Comparison of ENCODE assay signal across 14 cellular contexts in genomic region chr3:34008191-34008590, GRCh38.
A peak's percentile ranks its signal among the peaks of the same experiment; 100 is the strongest.
DNase-seq lines count a peak whose midpoint lies in the region; ATAC-seq and TF ChIP-seq lines count a peak whose summit lies in the region.
"Had no signal": no experiment of that assay in that cellular context is flagged by ENCODE, and none has a peak within 500 bp of the region (broad histone marks: within the 10 kb centered on the region; RNA-seq: fewer than 3 reads in every experiment).

No MANE protein-coding gene starts in this region.

- no peaks in the 10 kb centered on the region for H3K36me3 Mint-ChIP-seq in mesothelial cell of epicardium
- H3K36me3 Mint-ChIP-seq: naive thymus-derived CD4-positive, alpha-beta T cell had no signal

- peaks cover 16% of the 10 kb centered on the region for H3K27me3 Mint-ChIP-seq in mesothelial cell of epicardium (ENCODE audit: low read depth)

- peak overlapping the region; percentile 14; the same call in 1 of the 2 replicates for H3K27ac ChIP-seq in ACC112 (ENCODE audit: low read depth, low read length)
- no peak overlapping the region for H3K27ac ChIP-seq in GM23248
- no peak overlapping the region for H3K27ac ChIP-seq in gastroesophageal sphincter

- H3K36me3 ChIP-seq in ACC112 (ENCODE audit: insufficient read depth, low read length), result no peaks in the 10 kb centered on the region
- no peaks in the 10 kb centered on the region for H3K36me3 ChIP-seq in GM23248 (ENCODE audit: low read depth)
- no peaks in the 10 kb centered on the region for H3K36me3 ChIP-seq in Loucy (ENCODE audit: insufficient read depth, low read length)
- H3K36me3 ChIP-seq in gastroesophageal sphincter, result no peaks in the 10 kb centered on the region

- H3F3A ChIP-seq in GM23248 (ENCODE audit: insufficient read depth) (peaks cover 55% of the 10 kb centered on the region), Loucy (ENCODE audit: low read depth) (peaks cover 5% of the 10 kb centered on the region)

- peak overlapping the region; percentile 18 for H3K4me2 ChIP-seq in GM23248 (ENCODE audit: unreplicated experiment)
- H3K4me2 ChIP-seq in Loucy (ENCODE audit: low read depth, low read length, poor library complexity, severe bottlenecking), result peak overlapping the region; percentile 12

- H3K9me3 Mint-ChIP-seq in mesothelial cell of epicardium, result no peaks in the 10 kb centered on the region

- H3K4me3 Mint-ChIP-seq in mesothelial cell of epicardium, result no peak overlapping the region
- H3K4me3 Mint-ChIP-seq: naive thymus-derived CD4-positive, alpha-beta T cell had no signal

- H3K4me1 Mint-ChIP-seq in mesothelial cell of epicardium, result peaks cover 4% of the 10 kb centered on the region

- H3K79me2 ChIP-seq in ACC112 (ENCODE audit: control insufficient read depth, insufficient read depth, low read length, unreplicated experiment), result no peaks in the 10 kb centered on the region
- H3K79me2 ChIP-seq in GM23248 (ENCODE audit: insufficient read depth), result no peaks in the 10 kb centered on the region
- no peaks in the 10 kb centered on the region for H3K79me2 ChIP-seq in Loucy (ENCODE audit: insufficient read depth, low read length)

- H2AFZ ChIP-seq in ACC112 (ENCODE audit: low read length, unreplicated experiment) (no peak overlapping the region), GM23248 (no peak overlapping the region), Loucy (ENCODE audit: low read length) (no peak overlapping the region)

- no peaks in the 10 kb centered on the region for H3K27me3 ChIP-seq in ACC112 (ENCODE audit: insufficient read depth, low read length)
- no peaks in the 10 kb centered on the region for H3K27me3 ChIP-seq in GM23248 (replicated peaks; ENCODE audit: insufficient read depth)
- H3K27me3 ChIP-seq in Loucy (ENCODE audit: insufficient read depth, low read length, poor library complexity, severe bottlenecking), result no peaks in the 10 kb centered on the region
- no peaks in the 10 kb centered on the region for H3K27me3 ChIP-seq in gastroesophageal sphincter

- TF ChIP-seq EP300 in gastroesophageal sphincter (IDR thresholded peaks at IDR 0.05), result no peak

- H3K9ac ChIP-seq in GM23248 (no peak overlapping the region), Loucy (ENCODE audit: low read depth, low read length, poor library complexity, severe bottlenecking) (no peak overlapping the region)

- in situ Hi-C loops in GM23248 (cut with MboI), result no loop called here

- no peak for TF ChIP-seq POLR2A in gastroesophageal sphincter (IDR thresholded peaks at IDR 0.05)

- H3K4me1 ChIP-seq in ACC112 (ENCODE audit: control insufficient read depth, insufficient read depth, low read length, unreplicated experiment) (peaks cover 73% of the 10 kb centered on the region), GM23248 (ENCODE audit: insufficient read depth) (peaks cover 80% of the 10 kb centered on the region), Loucy (ENCODE audit: insufficient read depth, low read length, poor library complexity, severe bottlenecking) (peaks cover 63% of the 10 kb centered on the region), gastroesophageal sphincter (peaks cover 0 to 15% (median 0%) of the 10 kb centered on the region in 3 donors)

- no peaks in the 10 kb centered on the region for H3K9me3 ChIP-seq in GM23248 (ENCODE audit: low read depth)
- no peaks in the 10 kb centered on the region for H3K9me3 ChIP-seq in Loucy (ENCODE audit: insufficient read depth, low read depth, low read length)
- H3K9me3 ChIP-seq in gastroesophageal sphincter, result no peaks in the 10 kb centered on the region

- WGBS in GM23248 (ENCODE audit: low coverage in 1 of 2, low lambda C conversion rate in 2 of 2, missing lambda C conversion rate in 2 of 2), 2 experiments, result 83 to 93% methylated on average over 1 of the region's 1 CpG
- WGBS in gastroesophageal sphincter (ENCODE audit: low coverage in 1 of 2), 2 donors, result 100% methylated on average over 1 of the region's 1 CpG; no CpG with 5 or more reads in 1 of the 2 donors

- TF ChIP-seq CTCF in Loucy (conservative IDR thresholded peaks at IDR 0.05; ENCODE audit: low read length) (no peak), mesothelial cell of epicardium (IDR thresholded peaks at IDR 0.05; ENCODE audit: unreplicated experiment) (no peak), gastroesophageal sphincter (IDR thresholded peaks at IDR 0.05) (no peak)

- no peaks in the 10 kb centered on the region for H3K9me2 ChIP-seq in GM23248 (ENCODE audit: insufficient read depth)
- H3K9me2 ChIP-seq in Loucy (replicated peaks; ENCODE audit: low read depth, low read length), result no peaks in the 10 kb centered on the region

- H4K20me1 ChIP-seq in GM23248 (ENCODE audit: insufficient read depth) (no peaks in the 10 kb centered on the region), Loucy (ENCODE audit: insufficient read depth, low read length, poor library complexity, severe bottlenecking) (no peaks in the 10 kb centered on the region)

- DNase-seq in GM23248 (peak; percentile 53), glomerular visceral epithelial cell (ENCODE audit: extremely low spot score) (peak; percentile 14), mesothelial cell of epicardium (ENCODE audit: low spot score in 2 of 2, unreplicated experiment in 2 of 2) (no peak), OCI-M2 (lab: John Stamatoyannopoulos, UW; ENCODE audit: unreplicated experiment) (no peak), OCI-M1 (lab: John Stamatoyannopoulos, UW) (no peak)
- DNase-seq: activated CD8-positive, alpha-beta memory T cell treated with anti-CD3 and anti-CD28 coated beads, Interleukin-2, amount 50 U/mL, for 48 hours; naive thymus-derived CD4-positive, alpha-beta T cell; NCI-H2081 treated with DMSO at 0.1 percent for 48 hours; stimulated activated CD4-positive, alpha-beta T cell treated with anti-CD3 and anti-CD28 coated beads, Interleukin-15, amount 100 ng/mL, for 24 hours; stimulated activated naive CD4-positive, alpha-beta T cell treated with Interleukin-2 at 50 U/mL for 16 hours; T-helper 9 cell had no signal

- H3K4me3 ChIP-seq in ACC112 (ENCODE audit: low read depth, low read length) (peak overlapping the region; percentile 2; the same call in 1 of the 2 replicates), GM23248 (no peak overlapping the region), Loucy (ENCODE audit: low read length, poor library complexity, severe bottlenecking) (no peak overlapping the region), gastroesophageal sphincter (no peak overlapping the region)

- no peak for ATAC-seq in gastroesophageal sphincter
- ATAC-seq: naive thymus-derived CD4-positive, alpha-beta T cell had no signal

- no peak overlapping the region for H3K27ac Mint-ChIP-seq in mesothelial cell of epicardium

Comparison
In these comparisons a context has a peak if more than half of its experiments do, and no peak if none do; other contexts are left out.
1. DNase-seq: peak in GM23248 (single experiment) and glomerular visceral epithelial cell (single experiment); none in mesothelial cell of epicardium (0 of 2), OCI-M2 (single experiment) and OCI-M1 (single experiment).